ENCODE assay signal across 30 cellular contexts in the genomic region with DNA sequence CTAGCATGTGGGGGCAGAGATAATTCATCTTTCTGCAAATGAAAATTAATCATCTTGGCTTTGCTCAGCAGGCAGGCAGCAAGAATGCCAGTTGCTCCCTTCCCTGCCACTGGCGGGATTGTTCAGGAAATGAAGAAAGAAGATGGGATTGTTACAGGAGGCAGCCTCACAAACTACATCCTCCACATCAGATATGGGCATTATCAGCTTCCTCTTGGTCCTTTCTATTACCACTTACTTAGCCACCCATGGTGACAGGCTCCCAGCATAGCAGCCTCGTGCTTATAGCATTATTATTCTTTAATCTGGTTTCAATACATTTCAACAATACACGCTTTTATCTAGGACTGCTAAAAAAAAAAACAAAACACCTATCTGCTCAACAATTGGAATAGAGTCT.
"Had no signal": no experiment of that assay in that cellular context is flagged by ENCODE, and none has a peak within 500 bp of the region (broad histone marks: within the 10 kb centered on the region; RNA-seq: fewer than 3 reads in every experiment).

No MANE protein-coding gene starts in this region.

- H3K4me1 ChIP-seq: adrenal gland, ascending aorta, body of pancreas, breast epithelium had no signal

- DNase-seq: activated effector memory CD4-positive, alpha-beta T cell treated with anti-CD3 and anti-CD28 coated beads, Interleukin-2, amount 50 U/mL, for 16 hours; activated effector memory CD4-positive, alpha-beta T cell treated with Interleukin-2 at 50 U/mL for 16 hours; activated gamma-delta T cell; activated gamma-delta T cell treated with Interleukin-2 at 50 U/mL for 16 hours; activated naive CD4-positive, alpha-beta T cell; activated naive CD4-positive, alpha-beta T cell treated with anti-CD3 and anti-CD28 coated beads for 36 hours; activated naive CD4-positive, alpha-beta T cell treated with anti-CD3 and anti-CD28 coated beads, Interleukin-2, amount 10 ng/mL, durations not matched to agents 7 days and 5 days; activated naive CD4-positive, alpha-beta T cell treated with anti-CD3 and anti-CD28 coated beads, Interleukin-2, amount 50 U/mL, for 16 hours; activated naive CD4-positive, alpha-beta T cell treated with Interleukin-2 at 50 U/mL for 16 hours; activated naive CD8-positive, alpha-beta T cell treated with anti-CD3 and anti-CD28 coated beads for 36 hours; activated naive CD8-positive, alpha-beta T cell treated with anti-CD3 and anti-CD28 coated beads, Interleukin-2, amount 10 ng/mL, durations not matched to agents 7 days and 5 days; activated naive CD8-positive, alpha-beta T cell treated with anti-CD3 and anti-CD28 coated beads, Interleukin-2, amount 50 U/mL, for 24 hours; activated T-cell treated with anti-CD3 and anti-CD28 coated beads, Interleukin-2, amount 50 U/mL, for 1 hour; activated T-cell treated with anti-CD3 and anti-CD28 coated beads, Interleukin-2, amount 50 U/mL, for 24 hours; activated T-cell treated with anti-CD3 and anti-CD28 coated beads, Interleukin-2, amount 50 U/mL, for 4 hours; activated T-cell treated with anti-CD3 and anti-CD28 coated beads, Interleukin-2, amount 50 U/mL, for 48 hours; activated T-cell treated with anti-CD3 and anti-CD28 coated beads, Interleukin-2, amount 50 U/mL, for 72 hours; adrenal gland; amniotic stem cell; amygdala; anterior cingulate cortex; aorta; body of pancreas; brain microvascular endothelial cell; caudate nucleus; central memory CD4-positive, alpha-beta T cell; cerebellar nuclear complex had no signal

- H3K9me3 ChIP-seq: adrenal gland, ascending aorta, body of pancreas, breast epithelium had no signal

- H3K36me3 ChIP-seq: adrenal gland, ascending aorta, brain microvascular endothelial cell, breast epithelium, cardiac muscle cell had no signal

- H3K27ac ChIP-seq: adrenal gland, ascending aorta, body of pancreas, brain microvascular endothelial cell, breast epithelium, cardiac muscle cell had no signal

- H3K27me3 ChIP-seq: adrenal gland, ascending aorta, body of pancreas, brain microvascular endothelial cell, cardiac muscle cell had no signal

- H3K4me3 ChIP-seq: adrenal gland, ascending aorta, body of pancreas, breast epithelium, cardiac muscle cell had no signal
